Comparison of ENCODE assay signal across 30 cellular contexts in the genomic region with DNA sequence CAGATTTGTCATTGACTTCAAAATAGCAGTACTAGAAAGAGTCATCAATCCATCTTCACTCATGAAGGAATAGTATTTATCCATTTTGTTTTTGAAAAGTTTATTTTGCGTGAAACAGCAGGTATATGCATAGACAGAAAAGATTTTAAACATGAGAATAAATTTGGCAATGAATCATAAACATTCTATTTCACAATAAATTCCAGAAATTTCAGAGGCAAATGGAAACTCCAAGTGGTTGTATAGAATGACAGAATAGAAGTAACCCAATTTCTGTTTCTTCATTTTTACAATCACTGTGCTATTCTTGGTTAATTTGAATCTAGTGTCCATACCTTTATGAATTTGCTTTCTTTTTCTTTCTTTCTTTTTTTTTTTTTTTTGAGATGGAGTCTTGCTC.
"Had no signal": no experiment of that assay in that cellular context is flagged by ENCODE, and none has a peak within 500 bp of the region (broad histone marks: within the 10 kb centered on the region; RNA-seq: fewer than 3 reads in every experiment).

No MANE protein-coding gene starts in this region.

- H3K27ac ChIP-seq: neural progenitor cell, ovary, parathyroid adenoma, psoas muscle, right lobe of liver, skin epidermis, spleen, thoracic aorta, thyroid gland, tibial nerve, upper lobe of left lung, vagina had no signal

- DNase-seq: natural killer cell; occipital lobe; ovary; posterior cingulate gyrus; psoas muscle; right cardiac atrium; right lobe of liver; spleen; stimulated activated CD4-positive, alpha-beta T cell treated with anti-CD3 and anti-CD28 coated beads, Interleukin-12 subunit alpha, Interleukin-12 subunit beta, amount 100 ng/mL, for 4 hours; stimulated activated CD4-positive, alpha-beta T cell treated with anti-CD3 and anti-CD28 coated beads, Interleukin-1b, Interleukin-23, amount 100 ng/mL, for 48 hours; stimulated activated CD4-positive, alpha-beta T cell treated with anti-CD3 and anti-CD28 coated beads, Interleukin-4, amount 100 ng/mL, for 1 hour; stimulated activated CD4-positive, alpha-beta T cell treated with anti-CD3 and anti-CD28 coated beads, Interleukin-4, amount 100 ng/mL, for 4 hours; stimulated activated CD8-positive, alpha-beta memory T cell treated with anti-CD3 and anti-CD28 coated beads, Interleukin-4, amount 100 ng/mL, for 48 hours; stimulated activated naive CD4-positive, alpha-beta T cell; stimulated activated naive CD8-positive, alpha-beta T cell treated with anti-CD3 and anti-CD28 coated beads, Interleukin-15, amount 100 ng/mL, for 72 hours; stimulated activated naive CD8-positive, alpha-beta T cell treated with anti-CD3 and anti-CD28 coated beads, Interleukin-15, Interleukin-2, amounts not matched to agents 100 U/mL and 50 U/mL, for 24 hours; substantia nigra; thyroid gland; upper lobe of left lung had no signal

- H3K9me3 ChIP-seq: ovary, right lobe of liver, thyroid gland had no signal

- H3K9ac ChIP-seq: neural progenitor cell, parathyroid adenoma had no signal

- H3K27me3 Mint-ChIP-seq: progenitor cell of endocrine pancreas had no signal

- H3K4me1 Mint-ChIP-seq: natural killer cell; nephron; neural progenitor cell; stimulated activated naive CD8-positive, alpha-beta T cell treated with anti-CD3 and anti-CD28 coated beads, Interleukin-15, amount 100 ng/mL, for 72 hours had no signal

- H3K4me1 ChIP-seq: neural progenitor cell, parathyroid adenoma, psoas muscle, right lobe of liver, spleen, tibial nerve, upper lobe of left lung, vagina had no signal

- H2AFZ ChIP-seq: neural progenitor cell, parathyroid adenoma had no signal

- H3K4me3 Mint-ChIP-seq: natural killer cell; nephron; neural progenitor cell; stimulated activated memory B cell treated with anti-CD40 and anti-IgM and Interleukin-4, amounts not matched to agents 10 μg/mL and 1 μg/mL and 100 μg/mL, for 72 hours; stimulated activated naive CD8-positive, alpha-beta T cell treated with anti-CD3 and anti-CD28 coated beads, Interleukin-15, amount 100 ng/mL, for 72 hours had no signal

- H3K4me3 ChIP-seq: neural progenitor cell, ovary, psoas muscle, right lobe of liver, skin epidermis, smooth muscle cell, spleen, thoracic aorta, thyroid gland, tibial nerve, upper lobe of left lung, vagina had no signal

- FAIRE-seq: urothelium cell line had no signal

- H3K27ac Mint-ChIP-seq: natural killer cell; nephron; neural progenitor cell; progenitor cell of endocrine pancreas; stimulated activated memory B cell treated with anti-CD40 and anti-IgM and Interleukin-4, amounts not matched to agents 10 μg/mL and 1 μg/mL and 100 μg/mL, for 72 hours; stimulated activated naive CD8-positive, alpha-beta T cell treated with anti-CD3 and anti-CD28 coated beads, Interleukin-15, amount 100 ng/mL, for 72 hours had no signal

- H3K79me2 ChIP-seq: parathyroid adenoma had no signal

- H3K27me3 ChIP-seq: neural progenitor cell, ovary, right lobe of liver, spleen, thyroid gland, tibial nerve, upper lobe of left lung, vagina had no signal

- H3K36me3 ChIP-seq: neural progenitor cell, ovary, right lobe of liver, spleen, thoracic aorta, thyroid gland, tibial nerve, upper lobe of left lung, vagina had no signal

- H3K4me2 ChIP-seq: neural progenitor cell, smooth muscle cell had no signal

- ATAC-seq: natural killer cell; psoas muscle; right cardiac atrium; right lobe of liver; stimulated activated memory B cell treated with anti-CD40 and anti-IgM and Interleukin-4, amounts not matched to agents 10 μg/mL and 1 μg/mL and 100 μg/mL, for 72 hours; stimulated activated naive CD8-positive, alpha-beta T cell treated with anti-CD3 and anti-CD28 coated beads, Interleukin-15, amount 100 ng/mL, for 72 hours; stimulated activated naive CD8-positive, alpha-beta T cell treated with anti-CD3 and anti-CD28 coated beads, Interleukin-15, Interleukin-2, amounts not matched to agents 100 U/mL and 50 U/mL, for 24 hours had no signal

- H3K36me3 Mint-ChIP-seq: neural progenitor cell had no signal
